ENCODE assay signal across 8 cellular contexts in genomic region chr16:80466024-80466986, GRCh38.
DNase-seq lines count a peak whose midpoint lies in the region; ATAC-seq, FAIRE-seq and TF ChIP-seq lines count a peak whose summit lies in the region.

No MANE protein-coding gene starts in this region.

- DNase-seq in A549 (ENCODE audit: low read depth in 1 of 2, low spot score in 1 of 2) (peak; percentile 62 to 66), GM13976 (ENCODE audit: low spot score) (peak; percentile 71), NCI-H2227 treated with DMSO at 0.1 percent for 48 hours (lab: John Stamatoyannopoulos, UW) (peak; percentile 52), ecto neural progenitor cell (ENCODE audit: low spot score) (peak; percentile 84), lower lobe of right lung (peak; percentile 48)
- peak; percentile 40 to 42 for DNase-seq in activated CD4-positive, alpha-beta T cell treated with anti-CD3 and anti-CD28 coated beads, Interleukin-2, amount 50 U/mL, for 24 hours (ENCODE audit: low read depth in 1 of 2, low spot score in 1 of 2)
- peak; percentile 22 for DNase-seq in stimulated activated CD8-positive, alpha-beta memory T cell treated with anti-CD3 and anti-CD28 coated beads, Interleukin-12 subunit alpha, Interleukin-12 subunit beta, amount 100 ng/mL, for 1 hour (ENCODE audit: low read depth)

- FAIRE-seq in A549 (lab: Jason Lieb, UNC) = no peak

- peak; percentile 82 for TF ChIP-seq CTCF in A549 (IDR thresholded peaks at IDR 0.05)
- peak; percentile 80 for TF ChIP-seq CTCF in GM13976 (IDR thresholded peaks at IDR 0.05; ENCODE audit: borderline replicate concordance, control extremely low read depth, extremely low read depth, insufficient read depth, missing control alignments)
- TF ChIP-seq CTCF in lower lobe of right lung (IDR thresholded peaks at IDR 0.05) = peak; percentile 74

- in situ Hi-C loops in GM13976 (cut with MboI; ENCODE audit: low sequenced_read_pairs, unreplicated experiment) = loop anchor here (25.0 kb wide), 1 partner anchor 854 kb away; the partner anchor contains the start of gene MAF

- TF ChIP-seq RAD21 in A549 (conservative IDR thresholded peaks at IDR 0.05 in 1 of 2, IDR thresholded peaks at IDR 0.05 in 1 of 2) = peak; percentile 94

- no peak overlapping the region for H3K4me3 ChIP-seq in A549
- H3K4me3 ChIP-seq in lower lobe of right lung = no peak overlapping the region

- H3K27ac ChIP-seq in A549 = no peak overlapping the region
- no peak overlapping the region for H3K27ac ChIP-seq in lower lobe of right lung

- intact Hi-C loops in lower lobe of right lung (cut with DNase I) = no loop called here

- POLR2A ChIA-PET in A549 (lab: Yijun Ruan, JAX) = no interaction called here

- H3K27me3 ChIP-seq in lower lobe of right lung (ENCODE audit: low read depth) = no peaks in the 10 kb centered on the region

- ATAC-seq in A549 (peak; percentile 90 to 99), HG03045 (IDR thresholded peaks at IDR 0.05; ENCODE audit: unreplicated experiment) (peak; percentile 78), lower lobe of right lung (peak; percentile 65 to 88)

- H3K4me1 ChIP-seq in A549 (no peaks in the 10 kb centered on the region), lower lobe of right lung (no peaks in the 10 kb centered on the region)

- no peak for TF ChIP-seq EP300 in A549 (IDR thresholded peaks at IDR 0.05)

- no peak for TF ChIP-seq POLR2A in A549 (IDR thresholded peaks at IDR 0.05; ENCODE audit: low read length)

- peak overlapping the region; percentile 33; the same call in 2 of the 3 replicates for H3K4me2 ChIP-seq in A549

- CTCF ChIA-PET in A549 (lab: Yijun Ruan, JAX) = interaction anchor here (0.6 to 2.6 kb wide), 30 partner anchors 10 to 1593 kb away, joined by 3 to 25 read pairs (median 4); partner anchors contain the start of gene MAF

- 38% methylated on average over 17 of the region's 24 CpGs for WGBS in A549 (ENCODE audit: missing lambda C conversion rate)

- H3K36me3 ChIP-seq in lower lobe of right lung = no peaks in the 10 kb centered on the region

- no peaks in the 10 kb centered on the region for H3K9me3 ChIP-seq in A549
- H3K9me3 ChIP-seq in lower lobe of right lung = no peaks in the 10 kb centered on the region

TF ChIP-seq in A549, 52 proteins besides CTCF, POLR2A, EP300 and RAD21:
- 0 out of 2 replicates have a peak, but pooled peaks have one; percentile 37 for TF ChIP-seq RFX5 (IDR thresholded peaks at IDR 0.05)
- no peak for TF ChIP-seq FOSL2 (IDR thresholded peaks at IDR 0.05)
- TF ChIP-seq FOSL2 (CRISPR knock-in tag; IDR thresholded peaks at IDR 0.05) = no peak
- peak; percentile 85 for TF ChIP-seq SMC3 (IDR thresholded peaks at IDR 0.05)

Comparison
In these comparisons a context has a peak if more than half of its experiments do, and no peak if none do; other contexts are left out.
1. DNase-seq: peak in every context shown above with its lines; median percentile 84 in ecto neural progenitor cell; 71 in GM13976; 64 in A549; 52 in NCI-H2227 treated with DMSO at 0.1 percent for 48 hours; 48 in lower lobe of right lung; 41 in activated CD4-positive, alpha-beta T cell treated with anti-CD3 and anti-CD28 coated beads, Interleukin-2, amount 50 U/mL, for 24 hours; 22 in stimulated activated CD8-positive, alpha-beta memory T cell treated with anti-CD3 and anti-CD28 coated beads, Interleukin-12 subunit alpha, Interleukin-12 subunit beta, amount 100 ng/mL, for 1 hour.